ENCODE assay signal across 10 cellular contexts in the genomic region with DNA sequence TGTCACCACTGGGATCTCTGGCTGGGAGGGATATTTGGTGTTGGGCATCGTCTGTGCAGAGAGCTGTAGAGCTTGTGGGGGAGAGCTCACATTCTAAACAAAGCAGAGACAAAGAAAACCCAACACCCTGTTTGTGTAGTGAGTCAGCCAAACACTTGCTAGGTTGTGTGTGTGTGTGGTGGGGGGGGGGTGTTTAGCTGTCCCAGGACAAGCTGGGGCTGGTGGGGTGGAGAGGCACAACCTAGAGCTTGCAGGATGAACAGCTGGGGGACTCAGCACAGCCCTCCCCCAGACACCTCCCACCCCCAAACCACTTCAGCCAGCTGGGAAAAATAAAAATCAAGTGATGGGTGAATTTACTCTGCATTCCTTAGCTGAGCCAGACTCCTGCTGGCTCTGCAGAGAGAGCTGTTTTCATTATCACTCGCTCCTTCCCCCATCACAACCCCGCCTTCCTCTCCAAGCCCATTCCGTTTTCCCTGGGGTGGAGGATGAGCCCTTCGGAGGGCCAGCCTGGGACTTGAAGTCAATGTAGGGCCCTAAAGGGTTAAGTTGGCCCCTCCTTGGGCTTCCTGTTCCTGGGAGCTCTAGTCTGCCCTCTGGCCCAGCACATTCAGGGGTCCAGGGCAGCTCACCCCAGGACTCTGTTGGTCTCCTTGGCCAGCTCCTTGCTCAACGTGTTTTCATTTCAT. TPM values are rescaled to one million over a fixed set of nuclear protein-coding genes. Genes with fewer than 3 reads are reported as not detected.
DNase-seq lines count a peak whose midpoint lies in the region; ATAC-seq and TF ChIP-seq lines count a peak whose summit lies in the region.
"Had no signal": no experiment of that assay in that cellular context is flagged by ENCODE, and none has a peak within 500 bp of the region (broad histone marks: within the 10 kb centered on the region; RNA-seq: fewer than 3 reads in every experiment).

No MANE protein-coding gene starts in this region.

- TF ChIP-seq CTCF in nephron progenitor cell (IDR thresholded peaks at IDR 0.05): no peak

- H3K36me3 Mint-ChIP-seq in nephron progenitor cell (ENCODE audit: low read depth): no peaks in the 10 kb centered on the region
- H3K36me3 Mint-ChIP-seq in stimulated activated naive B cell treated with anti-CD40 and anti-IgM and Interleukin-4, amounts not matched to agents 10 μg/mL and 1 μg/mL and 100 μg/mL, for 72 hours: no peaks in the 10 kb centered on the region

- H3K27me3 Mint-ChIP-seq in nephron progenitor cell (ENCODE audit: low read depth, poor library complexity): peaks cover 33% of the 10 kb centered on the region
- peaks cover 12 to 21% of the 10 kb centered on the region in 2 donors for H3K27me3 Mint-ChIP-seq in stimulated activated naive B cell treated with anti-CD40 and anti-IgM and Interleukin-4, amounts not matched to agents 10 μg/mL and 1 μg/mL and 100 μg/mL, for 72 hours

- DNase-seq in COLO668 (lab: John Stamatoyannopoulos, UW; ENCODE audit: unreplicated experiment) (peak; percentile 61), NCI-H2171 (lab: John Stamatoyannopoulos, UW) (peak; percentile 76), nephron progenitor cell (peak; percentile 36), middle frontal gyrus (ENCODE audit: extremely low spot score, low spot score) (no peak)
- no peak for DNase-seq in stimulated activated naive B cell treated with anti-CD40 and anti-IgM and Interleukin-4, amounts not matched to agents 10 μg/mL and 1 μg/mL and 100 μg/mL, for 72 hours
- DNase-seq: NCI-H187 had no signal

- H3K4me3 Mint-ChIP-seq in nephron progenitor cell: peak overlapping the region; percentile 69
- H3K4me3 Mint-ChIP-seq in stimulated activated naive B cell treated with anti-CD40 and anti-IgM and Interleukin-4, amounts not matched to agents 10 μg/mL and 1 μg/mL and 100 μg/mL, for 72 hours: no peak overlapping the region
- H3K4me3 Mint-ChIP-seq: dendritic cell treated with granulocyte-macrophage colony-stimulating factor and Interleukin-4, amounts not matched to agents 40 ng/mL and 50 ng/mL, for 4 days had no signal

- ATAC-seq in esophagus mucosa (peak; percentile 41), HG02623 (IDR thresholded peaks at IDR 0.05; ENCODE audit: unreplicated experiment) (no peak), HG03378 (IDR thresholded peaks at IDR 0.05; ENCODE audit: unreplicated experiment) (no peak)
- no peak for ATAC-seq in stimulated activated naive B cell treated with anti-CD40 and anti-IgM and Interleukin-4, amounts not matched to agents 10 μg/mL and 1 μg/mL and 100 μg/mL, for 72 hours (replicated peaks)

- H3K27ac Mint-ChIP-seq in nephron progenitor cell: peak overlapping the region; percentile 78
- no peak overlapping the region for H3K27ac Mint-ChIP-seq in stimulated activated naive B cell treated with anti-CD40 and anti-IgM and Interleukin-4, amounts not matched to agents 10 μg/mL and 1 μg/mL and 100 μg/mL, for 72 hours
- H3K27ac Mint-ChIP-seq: dendritic cell treated with granulocyte-macrophage colony-stimulating factor and Interleukin-4, amounts not matched to agents 40 ng/mL and 50 ng/mL, for 4 days had no signal

- H3K9me3 Mint-ChIP-seq in nephron progenitor cell: no peaks in the 10 kb centered on the region
- H3K9me3 Mint-ChIP-seq in stimulated activated naive B cell treated with anti-CD40 and anti-IgM and Interleukin-4, amounts not matched to agents 10 μg/mL and 1 μg/mL and 100 μg/mL, for 72 hours: no peaks in the 10 kb centered on the region
- H3K9me3 Mint-ChIP-seq: dendritic cell treated with granulocyte-macrophage colony-stimulating factor and Interleukin-4, amounts not matched to agents 40 ng/mL and 50 ng/mL, for 4 days had no signal

- peaks cover 40% of the 10 kb centered on the region for H3K4me1 Mint-ChIP-seq in nephron progenitor cell
- H3K4me1 Mint-ChIP-seq in stimulated activated naive B cell treated with anti-CD40 and anti-IgM and Interleukin-4, amounts not matched to agents 10 μg/mL and 1 μg/mL and 100 μg/mL, for 72 hours: peaks cover 5 to 15% of the 10 kb centered on the region in 2 donors

RNA-seq across cellular contexts. Expression of a gene that starts 2.6 kb away (rescaled TPM):
- 12.3 TPM for total RNA-seq in esophagus mucosa

RNA-seq across cellular contexts. Expression of a gene that starts 8.4 kb away (rescaled TPM):
- 1.7 TPM for total RNA-seq in esophagus mucosa

Comparison
In these comparisons a context has a peak if more than half of its experiments do, and no peak if none do; other contexts are left out.
1. DNase-seq: peak in COLO668 (single experiment), NCI-H2171 (single experiment) and nephron progenitor cell (single experiment); none in stimulated activated naive B cell treated with anti-CD40 and anti-IgM and Interleukin-4, amounts not matched to agents 10 μg/mL and 1 μg/mL and 100 μg/mL, for 72 hours (single experiment) and middle frontal gyrus (single experiment).